Comparison of ENCODE assay signal across 23 cellular contexts in the genomic region with DNA sequence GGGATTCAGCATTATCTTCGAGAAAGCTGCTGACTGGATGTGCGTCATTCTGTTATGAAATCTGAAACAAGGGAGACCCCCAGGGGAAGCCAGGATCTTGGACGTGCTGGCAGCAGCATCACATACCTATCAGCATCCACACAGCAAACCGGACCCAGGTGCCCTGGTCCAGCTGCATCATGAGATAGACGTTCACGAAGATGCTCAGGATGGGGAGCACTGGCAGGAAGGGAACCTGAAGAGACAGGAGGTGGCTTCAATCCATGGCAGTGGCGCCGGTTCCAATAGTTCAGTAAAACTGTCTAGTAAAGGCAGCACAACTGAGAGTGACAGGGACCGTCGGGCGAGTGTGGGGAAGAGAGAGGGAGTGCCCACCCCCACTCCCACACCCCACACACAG.
DNase-seq lines count a peak whose midpoint lies in the region; ATAC-seq, FAIRE-seq and TF ChIP-seq lines count a peak whose summit lies in the region.
"Had no signal": no experiment of that assay in that cellular context is flagged by ENCODE, and none has a peak within 500 bp of the region (broad histone marks: within the 10 kb centered on the region; RNA-seq: fewer than 3 reads in every experiment).

No MANE protein-coding gene starts in this region.

- H3K23ac ChIP-seq in mesenchymal stem cell (ENCODE audit: low read length in 2 of 2) = no peak overlapping the region

- no peak overlapping the region for H2BK15ac ChIP-seq in mesenchymal stem cell (ENCODE audit: low read depth, poor library complexity, severe bottlenecking)

- H3K27me3 ChIP-seq in ACC112 (ENCODE audit: insufficient read depth, low read length) (no peaks in the 10 kb centered on the region), endothelial cell of umbilical vein (ENCODE audit: control insufficient read depth in 2 of 2, insufficient read depth in 2 of 2, low read length in 2 of 2) (no peaks in the 10 kb centered on the region), mesenchymal stem cell (ENCODE audit: control insufficient read depth in 1 of 2, insufficient read depth in 1 of 2, low read length in 2 of 2) (no peaks in the 10 kb centered on the region), left lung (no peaks in the 10 kb centered on the region), endodermal cell (ENCODE audit: control insufficient read depth, insufficient read depth, low read length, poor library complexity, severe bottlenecking) (no peaks in the 10 kb centered on the region)
- H3K27me3 ChIP-seq: BE2C had no signal

- POLR2A ChIA-PET in endothelial cell of umbilical vein (lab: Charles Lee) = no interaction called here

- DNase-seq in HFFc6 (no peak), endothelial cell of umbilical vein (ENCODE audit: low read depth, low spot score) (no peak), mesenchymal stem cell (no peak), left lung (no peak), NCI-H345 (lab: John Stamatoyannopoulos, UW) (no peak), endodermal cell (no peak)
- DNase-seq: ACHN; BE2C; C1 segment of cervical spinal cord; CD4-positive, CD25-positive, alpha-beta regulatory T cell; CD8-positive, alpha-beta memory T cell; COR-L47; DMS 273 treated with DMSO at 0.1 percent for 48 hours; DMS53; HCEC 1CT; IMR-90 had no signal

- H3K27me3 Mint-ChIP-seq in HFFc6 (ENCODE audit: insufficient read depth) (peaks cover 4% of the 10 kb centered on the region), endodermal cell (ENCODE audit: insufficient read depth) (no peaks in the 10 kb centered on the region)
- H3K27me3 Mint-ChIP-seq: CD4-positive, CD25-positive, alpha-beta regulatory T cell had no signal

- H3K4ac ChIP-seq in mesenchymal stem cell (ENCODE audit: low read depth in 1 of 2, low read length in 2 of 2) = no peak overlapping the region

- H3K36me3 ChIP-seq in ACC112 (ENCODE audit: insufficient read depth, low read length) = peaks cover 11% of the 10 kb centered on the region; the same call in 1 of the 2 replicates
- H3K36me3 ChIP-seq in endothelial cell of umbilical vein (ENCODE audit: control insufficient read depth in 2 of 2, extremely low read depth in 1 of 2, insufficient read depth in 2 of 2, low read length in 2 of 2) = peaks cover 9 to 13% of the 10 kb centered on the region in 2 experiments
- H3K36me3 ChIP-seq in mesenchymal stem cell (ENCODE audit: control insufficient read depth in 1 of 2, insufficient read depth in 2 of 2, low read depth in 1 of 2, low read length in 2 of 2) = peaks cover 68 to 72% of the 10 kb centered on the region in 2 experiments
- peaks cover 0 to 83% of the 10 kb centered on the region in 2 donors for H3K36me3 ChIP-seq in left lung
- peaks cover 48% of the 10 kb centered on the region for H3K36me3 ChIP-seq in endodermal cell (ENCODE audit: control insufficient read depth, insufficient read depth, low read length)

- no peak overlapping the region for H3K18ac ChIP-seq in mesenchymal stem cell (ENCODE audit: low read depth in 1 of 2, low read length in 2 of 2)

- H3K9me1 ChIP-seq in endothelial cell of umbilical vein (replicated peaks; ENCODE audit: control insufficient read depth, extremely low read depth, insufficient read depth, low read length) = no peaks in the 10 kb centered on the region

- WGBS in mesenchymal stem cell = 100% methylated on average over 6 of the region's 11 CpGs
- 90 to 100% methylated on average over 5 to 8 of the region's 11 CpGs for WGBS in endodermal cell (ENCODE audit: insufficient coverage in 1 of 2, insufficient read length in 1 of 2), 2 experiments

- no peak for FAIRE-seq in endothelial cell of umbilical vein (lab: Jason Lieb, UNC)
- FAIRE-seq: G401.6, GM12891, H54, HTR-8/SVneo had no signal

- H2AFZ ChIP-seq in ACC112 (ENCODE audit: low read length, unreplicated experiment) (no peak overlapping the region), endothelial cell of umbilical vein (ENCODE audit: low read depth, low read length) (no peak overlapping the region), mesenchymal stem cell (ENCODE audit: low read depth, low read length) (no peak overlapping the region)
- H2AFZ ChIP-seq: GM23338 had no signal

- no peak overlapping the region for H3K4me2 ChIP-seq in endothelial cell of umbilical vein (ENCODE audit: insufficient read depth, low read length)
- no peak overlapping the region for H3K4me2 ChIP-seq in mesenchymal stem cell (ENCODE audit: low read length, poor library complexity, severe bottlenecking)
- H3K4me2 ChIP-seq: GM23338 had no signal

- H3K79me2 ChIP-seq in ACC112 (ENCODE audit: control insufficient read depth, insufficient read depth, low read length, unreplicated experiment) = peaks cover 10% of the 10 kb centered on the region
- peaks cover 7% of the 10 kb centered on the region for H3K79me2 ChIP-seq in endothelial cell of umbilical vein (ENCODE audit: control insufficient read depth, insufficient read depth, low read length)

- H2AK5ac ChIP-seq in mesenchymal stem cell (ENCODE audit: low read length, severe bottlenecking) = no peak overlapping the region

- no peak overlapping the region for H2BK120ac ChIP-seq in mesenchymal stem cell (ENCODE audit: low read depth, low read length)

- dilution Hi-C loops in endothelial cell of umbilical vein (cut with MboI; ENCODE audit: extremely low pct_ligation_motif_present, low sequenced_read_pairs) = no loop called here

- H3K4me3 ChIP-seq in ACC112 (ENCODE audit: low read depth, low read length) (no peak overlapping the region), endothelial cell of umbilical vein (replicated peaks in 1 of 3; ENCODE audit: insufficient read depth in 1 of 3, low read depth in 1 of 3, low read length in 3 of 3) (no peak overlapping the region), mesenchymal stem cell (ENCODE audit: insufficient read depth in 1 of 2, low read depth in 1 of 2, low read length in 2 of 2) (no peak overlapping the region), left lung (no peak overlapping the region), endodermal cell (ENCODE audit: low read length) (no peak overlapping the region)
- H3K4me3 ChIP-seq: GM23338 had no signal

- peaks cover 68% of the 10 kb centered on the region for H3K4me1 Mint-ChIP-seq in HFFc6 (ENCODE audit: low read depth)
- H3K4me1 Mint-ChIP-seq in endodermal cell = no peaks in the 10 kb centered on the region
- H3K4me1 Mint-ChIP-seq: CD8-positive, alpha-beta memory T cell; GM23338 had no signal

- H3K14ac ChIP-seq in mesenchymal stem cell (ENCODE audit: low read length in 2 of 2) = no peak overlapping the region

- no TSS peak for BruUV-seq in endothelial cell of umbilical vein (replicated peaks; lab: Mats Ljungman, UMichigan)

- H2BK5ac ChIP-seq in mesenchymal stem cell (ENCODE audit: low read depth, low read length, poor library complexity, severe bottlenecking) = no peak overlapping the region

- H3K9me3 ChIP-seq in endothelial cell of umbilical vein (replicated peaks; ENCODE audit: control insufficient read depth, insufficient read depth, low read length) (no peaks in the 10 kb centered on the region), mesenchymal stem cell (ENCODE audit: control insufficient read depth, low read length) (no peaks in the 10 kb centered on the region), left lung (no peaks in the 10 kb centered on the region), endodermal cell (ENCODE audit: control insufficient read depth, low read length) (no peaks in the 10 kb centered on the region)
- H3K9me3 ChIP-seq: BE2C had no signal

- peaks cover 41% of the 10 kb centered on the region for H3K79me1 ChIP-seq in mesenchymal stem cell (replicated peaks; ENCODE audit: low read length, poor library complexity, severe bottlenecking)

- H2BK12ac ChIP-seq in mesenchymal stem cell (ENCODE audit: low read length in 2 of 2) = no peak overlapping the region

- H3K36me3 Mint-ChIP-seq in HFFc6 (ENCODE audit: low read depth) = peaks cover 72% of the 10 kb centered on the region
- H3K36me3 Mint-ChIP-seq in endodermal cell (ENCODE audit: low read depth) = peaks cover 20% of the 10 kb centered on the region

- TF ChIP-seq CTCF in HFFc6 (IDR thresholded peaks at IDR 0.05) (no peak), endothelial cell of umbilical vein (IDR thresholded peaks at IDR 0.05; ENCODE audit: extremely low read depth in 1 of 2, insufficient read depth in 1 of 2, low read depth in 1 of 2, low read length in 2 of 2) (no peak), left lung (IDR thresholded peaks at IDR 0.05) (no peak), endodermal cell (conservative IDR thresholded peaks at IDR 0.05) (no peak)

- H3K27ac Mint-ChIP-seq in HFFc6 (peak overlapping the region; percentile 90), endodermal cell (no peak overlapping the region)
- H3K27ac Mint-ChIP-seq: GM23338 had no signal

- CTCF ChIA-PET in endothelial cell of umbilical vein (lab: Charles Lee) = interaction anchor here (2.7 kb wide), 1 partner anchor 8 kb away, joined by 21 read pairs; no protein-coding TSS in a partner anchor

- H4K8ac ChIP-seq in mesenchymal stem cell (ENCODE audit: low read length) = no peak overlapping the region

- no peak overlapping the region for H3K9ac ChIP-seq in endothelial cell of umbilical vein (replicated peaks; ENCODE audit: extremely low read depth, insufficient read depth, low read length)
- H3K9ac ChIP-seq in mesenchymal stem cell (ENCODE audit: low read length) = no peak overlapping the region
- no peak overlapping the region for H3K9ac ChIP-seq in endodermal cell (ENCODE audit: extremely low read depth, low read length, poor library complexity, severe bottlenecking)

- no peaks in the 10 kb centered on the region for H4K20me1 ChIP-seq in endothelial cell of umbilical vein (replicated peaks; ENCODE audit: control insufficient read depth, extremely low read depth, insufficient read depth, low read length)

- ATAC-seq in left lung (no peak), GM18873 (IDR thresholded peaks at IDR 0.05; ENCODE audit: low FRiP score, unreplicated experiment) (no peak)
- ATAC-seq: GM23338 had no signal

- H3K27ac ChIP-seq in ACC112 (ENCODE audit: low read depth, low read length) = peak overlapping the region; percentile 56; the same call in 1 of the 2 replicates
- peak overlapping the region; percentile 41 for H3K27ac ChIP-seq in endothelial cell of umbilical vein (ENCODE audit: insufficient read depth, low read depth, low read length)
- no peak overlapping the region for H3K27ac ChIP-seq in mesenchymal stem cell (ENCODE audit: low read length, poor library complexity, severe bottlenecking)
- no peak overlapping the region for H3K27ac ChIP-seq in left lung
- H3K27ac ChIP-seq in endodermal cell (ENCODE audit: low read depth, low read length) = no peak overlapping the region

- H4K91ac ChIP-seq in mesenchymal stem cell (ENCODE audit: low read length) = peak overlapping the region; percentile 31

- intact Hi-C loops in endothelial cell of umbilical vein (cut with micrococcal nuclease) (no loop called here), left lung (cut with DNase I) (no loop called here)

- no peak for TF ChIP-seq POLR2A in endothelial cell of umbilical vein (IDR thresholded peaks at IDR 0.05; ENCODE audit: low read depth, low read length)

- H3K9me3 Mint-ChIP-seq in HFFc6 (no peaks in the 10 kb centered on the region), endodermal cell (no peaks in the 10 kb centered on the region)
- H3K9me3 Mint-ChIP-seq: CD4-positive, CD25-positive, alpha-beta regulatory T cell; CD8-positive, alpha-beta memory T cell; GM23338 had no signal

- peaks cover 53% of the 10 kb centered on the region for H3K4me1 ChIP-seq in ACC112 (ENCODE audit: control insufficient read depth, insufficient read depth, low read length, unreplicated experiment)
- peaks cover 25% of the 10 kb centered on the region for H3K4me1 ChIP-seq in endothelial cell of umbilical vein (ENCODE audit: control insufficient read depth, extremely low read depth, insufficient read depth, low read length)
- H3K4me1 ChIP-seq in mesenchymal stem cell (ENCODE audit: control insufficient read depth, insufficient read depth, low read depth, low read length) = peaks cover 9% of the 10 kb centered on the region
- no peaks in the 10 kb centered on the region for H3K4me1 ChIP-seq in left lung
- H3K4me1 ChIP-seq in endodermal cell (ENCODE audit: control insufficient read depth, insufficient read depth, low read length) = no peaks in the 10 kb centered on the region

- H3K4me3 Mint-ChIP-seq in HFFc6 (no peak overlapping the region), endodermal cell (no peak overlapping the region)
- H3K4me3 Mint-ChIP-seq: CD4-positive, CD25-positive, alpha-beta regulatory T cell; CD8-positive, alpha-beta memory T cell; GM23338 had no signal

Comparison
In these comparisons a context has a peak if more than half of its experiments do, and no peak if none do; other contexts are left out.
1. H3K27ac ChIP-seq: peak in ACC112 (single experiment) and endothelial cell of umbilical vein (single experiment); none in mesenchymal stem cell (single experiment), left lung (0 of 2) and endodermal cell (single experiment).